Comparison of ENCODE assay signal across 1 cellular context in genomic region chr11:46564459-46564858, GRCh38.
TF ChIP-seq lines count a peak whose summit lies in the region.

No MANE protein-coding gene starts in this region.

TF ChIP-seq in K562, 482 proteins besides CTCF, POLR2A, EP300 and RAD21 (continued from another document):
- TF ChIP-seq ZHX1 (conservative IDR thresholded peaks at IDR 0.05; ENCODE audit: low read length) (no peak), ATF3 (IDR thresholded peaks at IDR 0.05) (peak; percentile 54), ATF3 (CRISPR knock-in tag; conservative IDR thresholded peaks at IDR 0.05) (no peak), ZNF57 (CRISPR knock-in tag; IDR thresholded peaks at IDR 0.05) (no peak), U2AF1 (optimal IDR thresholded peaks at IDR 0.05; ENCODE audit: low read depth, low read length) (no peak), CREB3L1 (IDR thresholded peaks at IDR 0.05; ENCODE audit: borderline replicate concordance, low read depth) (no peak), CHD1 (IDR thresholded peaks at IDR 0.05; ENCODE audit: low read length) (no peak), ZNF551 (CRISPR knock-in tag; IDR thresholded peaks at IDR 0.05) (no peak), E2F3 (CRISPR knock-in tag; IDR thresholded peaks at IDR 0.05) (no peak), SIX5 (IDR thresholded peaks at IDR 0.05; ENCODE audit: borderline replicate concordance in 1 of 2, insufficient read depth in 1 of 2, low read depth in 1 of 2, low read length in 2 of 2) (no peak), KDM1A (IDR thresholded peaks at IDR 0.05) (peak; percentile 50 to 69; a peak in 3 of 4 replicates), ZNF740 (CRISPR knock-in tag; IDR thresholded peaks at IDR 0.05) (no peak), ZNF740 (tag; IDR thresholded peaks at IDR 0.05) (no peak), NFATC3 (IDR thresholded peaks at IDR 0.05) (no peak), PHB (CRISPR knock-in tag; IDR thresholded peaks at IDR 0.05) (no peak), BRF1 (IDR thresholded peaks at IDR 0.05; ENCODE audit: borderline replicate concordance, extremely low read depth, insufficient read length) (no peak), ZBTB43 (CRISPR knock-in tag; IDR thresholded peaks at IDR 0.05) (no peak), IRF1 (CRISPR knock-in tag; IDR thresholded peaks at IDR 0.05; ENCODE audit: borderline replicate concordance) (no peak), POLR2AphosphoS2 (IDR thresholded peaks at IDR 0.05; ENCODE audit: low read length) (no peak), EWSR1 (IDR thresholded peaks at IDR 0.05; ENCODE audit: borderline replicate concordance, low read depth, partially characterized antibody) (no peak), HDAC2 (IDR thresholded peaks at IDR 0.05) (0 out of 2 replicates have a peak, but pooled peaks have one; percentile 33), FUS (optimal IDR thresholded peaks at IDR 0.05; ENCODE audit: low read depth, low read length) (no peak), ZNF253 (CRISPR knock-in tag; conservative IDR thresholded peaks at IDR 0.05) (no peak), ARID3B (CRISPR knock-in tag; IDR thresholded peaks at IDR 0.05; ENCODE audit: borderline replicate concordance) (no peak), E2F8 (IDR thresholded peaks at IDR 0.05; ENCODE audit: low read depth, partially characterized antibody) (no peak), NFXL1 (CRISPR knock-in tag; IDR thresholded peaks at IDR 0.05) (no peak), RHOXF2B (CRISPR knock-in tag; conservative IDR thresholded peaks at IDR 0.05) (no peak), JUN (IDR thresholded peaks at IDR 0.05; ENCODE audit: borderline replicate concordance, low read depth, low read length) (0 out of 2 replicates have a peak, but pooled peaks have one; percentile 13), JUN (CRISPR knock-in tag; IDR thresholded peaks at IDR 0.05; ENCODE audit: borderline replicate concordance) (no peak), JUND (IDR thresholded peaks at IDR 0.05; ENCODE audit: borderline replicate concordance, low read depth, low read length) (no peak), JUND (tag; IDR thresholded peaks at IDR 0.05; ENCODE audit: borderline replicate concordance, low read depth, low read length) (no peak), ZNF395 (CRISPR knock-in tag; IDR thresholded peaks at IDR 0.05) (no peak)
